In the genomic region with DNA sequence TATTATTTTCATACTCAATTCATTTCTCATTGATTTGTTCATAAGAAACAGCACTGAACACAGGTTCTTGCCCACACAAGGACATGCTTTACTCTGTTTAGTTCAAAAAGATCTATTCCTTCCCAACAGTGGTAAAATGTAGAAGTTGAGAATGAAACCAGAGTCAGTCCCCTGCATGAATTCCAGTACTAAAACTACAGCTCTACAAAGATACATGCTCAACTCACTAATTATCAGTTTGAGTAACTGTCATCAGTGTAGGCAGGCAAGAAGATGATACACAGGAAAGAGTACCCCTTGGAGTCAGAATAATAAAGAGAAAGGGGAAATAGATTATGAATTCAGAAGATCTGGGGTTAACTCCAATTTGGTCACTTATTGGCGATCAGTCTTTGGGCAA, we compare ENCODE assay signal across 19 cellular contexts. TPM values are rescaled to one million over a fixed set of nuclear protein-coding genes. Genes with fewer than 3 reads are reported as not detected.
DNase-seq lines count a peak whose midpoint lies in the region; ATAC-seq, FAIRE-seq and TF ChIP-seq lines count a peak whose summit lies in the region.
"Had no signal": no experiment of that assay in that cellular context is flagged by ENCODE, and none has a peak within 500 bp of the region (broad histone marks: within the 10 kb centered on the region; RNA-seq: fewer than 3 reads in every experiment).

No MANE protein-coding gene starts in this region.

- peaks cover 70% of the 10 kb centered on the region for H3K36me3 Mint-ChIP-seq in activated T-cell treated with anti-CD3 and anti-CD28 coated beads, Interleukin-2, amount 50 U/mL, for 24 hours (ENCODE audit: low read depth)
- H3K36me3 Mint-ChIP-seq in stimulated activated effector memory CD8-positive, alpha-beta T cell treated with anti-CD3 and anti-CD28 coated beads, Interleukin-12 subunit alpha, Interleukin-12 subunit beta, amount 100 ng/mL, for 72 hours, result peaks cover 40% of the 10 kb centered on the region

- TF ChIP-seq CTCF in OCI-LY3 (IDR thresholded peaks at IDR 0.05; ENCODE audit: low read depth, low read length), result no peak

- no peak overlapping the region for H2AFZ ChIP-seq in OCI-LY3 (ENCODE audit: low read depth, low read length)
- H2AFZ ChIP-seq: GM23338 had no signal

- no peaks in the 10 kb centered on the region for H4K20me1 ChIP-seq in OCI-LY3 (ENCODE audit: insufficient read depth, low read length)

- H3K9ac ChIP-seq in OCI-LY3 (ENCODE audit: low read length), result peak overlapping the region; percentile 55
- H3K9ac ChIP-seq: KMS-11 had no signal

- peaks cover 26% of the 10 kb centered on the region for H3K36me3 ChIP-seq in OCI-LY3 (replicated peaks; ENCODE audit: low read depth, low read length)

- H3K27ac ChIP-seq in OCI-LY3 (ENCODE audit: low read length), result peak overlapping the region; percentile 87
- H3K27ac ChIP-seq: C4-2B, KMS-11 had no signal

- H3K79me2 ChIP-seq in OCI-LY3 (ENCODE audit: low read length), result no peaks in the 10 kb centered on the region

- DNase-seq in activated T-cell treated with anti-CD3 and anti-CD28 coated beads, Interleukin-2, amount 50 U/mL, for 24 hours, result no peak
- DNase-seq in activated T-cell treated with anti-CD3 and anti-CD28 coated beads for 4 hours, result no peak
- no peak for DNase-seq in GM12891 (ENCODE audit: insufficient read length, low spot score)
- DNase-seq in stimulated activated effector memory CD8-positive, alpha-beta T cell treated with anti-CD3 and anti-CD28 coated beads, Interleukin-12 subunit alpha, Interleukin-12 subunit beta, amount 100 ng/mL, for 72 hours (ENCODE audit: low spot score in 2 of 2), result no peak
- DNase-seq in NOMO-1 treated with dmso at 0.1 percent for 144 hours (lab: John Stamatoyannopoulos, UW; ENCODE audit: unreplicated experiment), result no peak
- DNase-seq: ACHN; Caco-2; CD4-positive, alpha-beta T cell; HFFc6 had no signal

- peak overlapping the region; percentile 59 for H3K4me2 ChIP-seq in OCI-LY3 (ENCODE audit: low read length)
- H3K4me2 ChIP-seq: GM23338, KMS-11 had no signal

- H3K27me3 ChIP-seq in OCI-LY3 (ENCODE audit: low read depth, low read length), result no peaks in the 10 kb centered on the region

- H3K4me3 Mint-ChIP-seq in activated T-cell treated with anti-CD3 and anti-CD28 coated beads, Interleukin-2, amount 50 U/mL, for 24 hours, result no peak overlapping the region
- no peak overlapping the region for H3K4me3 Mint-ChIP-seq in stimulated activated effector memory CD8-positive, alpha-beta T cell treated with anti-CD3 and anti-CD28 coated beads, Interleukin-12 subunit alpha, Interleukin-12 subunit beta, amount 100 ng/mL, for 72 hours
- H3K4me3 Mint-ChIP-seq: CD4-positive, alpha-beta T cell; GM23338; HFFc6 had no signal

- H3K27me3 Mint-ChIP-seq in activated T-cell treated with anti-CD3 and anti-CD28 coated beads, Interleukin-2, amount 50 U/mL, for 24 hours, result no peaks in the 10 kb centered on the region
- H3K27me3 Mint-ChIP-seq: CD4-positive, alpha-beta T cell had no signal

- H3K4me3 ChIP-seq in OCI-LY3 (ENCODE audit: low read length), result peak overlapping the region; percentile 27; the same call in 1 of the 2 replicates
- H3K4me3 ChIP-seq: GM23338 had no signal

- peak overlapping the region; percentile 58 for H3K27ac Mint-ChIP-seq in activated T-cell treated with anti-CD3 and anti-CD28 coated beads, Interleukin-2, amount 50 U/mL, for 24 hours
- H3K27ac Mint-ChIP-seq in stimulated activated effector memory CD8-positive, alpha-beta T cell treated with anti-CD3 and anti-CD28 coated beads, Interleukin-12 subunit alpha, Interleukin-12 subunit beta, amount 100 ng/mL, for 72 hours, result peak overlapping the region; percentile 4
- H3K27ac Mint-ChIP-seq: CD4-positive, alpha-beta T cell; GM23338; HFFc6 had no signal

- H3K4me1 ChIP-seq in OCI-LY3 (ENCODE audit: low read length), result peaks cover 23% of the 10 kb centered on the region
- H3K4me1 ChIP-seq: Caco-2 had no signal

- H3K9me3 ChIP-seq in OCI-LY3 (ENCODE audit: insufficient read depth, low read length), result no peaks in the 10 kb centered on the region
- H3K9me3 ChIP-seq: Caco-2 had no signal

- FAIRE-seq in GM12891 (lab: Jason Lieb, UNC), result no peak
- FAIRE-seq: D721Med, G401.6, H54 had no signal

- TF ChIP-seq POLR2A in GM12891 (IDR thresholded peaks at IDR 0.05; ENCODE audit: low read depth, low read length), result no peak

- peaks cover 4% of the 10 kb centered on the region for H3K4me1 Mint-ChIP-seq in activated T-cell treated with anti-CD3 and anti-CD28 coated beads, Interleukin-2, amount 50 U/mL, for 24 hours (ENCODE audit: low read depth)
- no peaks in the 10 kb centered on the region for H3K4me1 Mint-ChIP-seq in stimulated activated effector memory CD8-positive, alpha-beta T cell treated with anti-CD3 and anti-CD28 coated beads, Interleukin-12 subunit alpha, Interleukin-12 subunit beta, amount 100 ng/mL, for 72 hours
- H3K4me1 Mint-ChIP-seq: GM23338 had no signal

- peak; percentile 77 for ATAC-seq in stimulated activated effector memory CD8-positive, alpha-beta T cell treated with anti-CD3 and anti-CD28 coated beads, Interleukin-12 subunit alpha, Interleukin-12 subunit beta, amount 100 ng/mL, for 72 hours
- no peak for ATAC-seq in GM18861 (IDR thresholded peaks at IDR 0.05; ENCODE audit: unreplicated experiment)
- ATAC-seq: GM23338, HCT116 had no signal

- H3K9me3 Mint-ChIP-seq in activated T-cell treated with anti-CD3 and anti-CD28 coated beads, Interleukin-2, amount 50 U/mL, for 24 hours, result no peaks in the 10 kb centered on the region
- no peaks in the 10 kb centered on the region for H3K9me3 Mint-ChIP-seq in stimulated activated effector memory CD8-positive, alpha-beta T cell treated with anti-CD3 and anti-CD28 coated beads, Interleukin-12 subunit alpha, Interleukin-12 subunit beta, amount 100 ng/mL, for 72 hours
- H3K9me3 Mint-ChIP-seq: CD4-positive, alpha-beta T cell; GM23338; HFFc6 had no signal

TF ChIP-seq in GM12891, 5 proteins besides CTCF, POLR2A, EP300 and RAD21:
- no peak for TF ChIP-seq POLR2AphosphoS5 (IDR thresholded peaks at IDR 0.05; ENCODE audit: low read depth, low read length)
- TF ChIP-seq SPI1 (IDR thresholded peaks at IDR 0.05; ENCODE audit: low read depth, low read length), result peak; percentile 41; the same call in 1 of the 2 replicates

RNA-seq across cellular contexts. Expression of a gene that starts 43.2 kb away (rescaled TPM):
- 0.05 TPM for polyA plus RNA-seq in GM12891 (2012; ENCODE audit: low read depth, missing spikeins)
- polyA plus RNA-seq: BJ had no signal
